In genomic region chr15:85692873-85693272, GRCh38 we compare ENCODE assay signal across 1 cellular context.
A peak's percentile ranks its signal among the peaks of the same experiment; 100 is the strongest.
TF ChIP-seq lines count a peak whose summit lies in the region.

No MANE protein-coding gene starts in this region.

TF ChIP-seq in GM12878, 131 proteins besides CTCF, POLR2A, EP300 and RAD21 (continues in another document):
- TF ChIP-seq, protein P1, sequence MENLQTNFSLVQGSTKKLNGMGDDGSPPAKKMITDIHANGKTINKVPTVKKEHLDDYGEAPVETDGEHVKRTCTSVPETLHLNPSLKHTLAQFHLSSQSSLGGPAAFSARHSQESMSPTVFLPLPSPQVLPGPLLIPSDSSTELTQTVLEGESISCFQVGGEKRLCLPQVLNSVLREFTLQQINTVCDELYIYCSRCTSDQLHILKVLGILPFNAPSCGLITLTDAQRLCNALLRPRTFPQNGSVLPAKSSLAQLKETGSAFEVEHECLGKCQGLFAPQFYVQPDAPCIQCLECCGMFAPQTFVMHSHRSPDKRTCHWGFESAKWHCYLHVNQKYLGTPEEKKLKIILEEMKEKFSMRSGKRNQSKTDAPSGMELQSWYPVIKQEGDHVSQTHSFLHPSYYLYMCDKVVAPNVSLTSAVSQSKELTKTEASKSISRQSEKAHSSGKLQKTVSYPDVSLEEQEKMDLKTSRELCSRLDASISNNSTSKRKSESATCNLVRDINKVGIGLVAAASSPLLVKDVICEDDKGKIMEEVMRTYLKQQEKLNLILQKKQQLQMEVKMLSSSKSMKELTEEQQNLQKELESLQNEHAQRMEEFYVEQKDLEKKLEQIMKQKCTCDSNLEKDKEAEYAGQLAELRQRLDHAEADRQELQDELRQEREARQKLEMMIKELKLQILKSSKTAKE (IDR thresholded peaks at IDR 0.05; ENCODE audit: low read depth, poor library complexity, severe bottlenecking), result peak; percentile 70
- no peak for TF ChIP-seq ZZZ3 (IDR thresholded peaks at IDR 0.05; ENCODE audit: control insufficient read depth, insufficient read length, low read depth)
- peak; percentile 40 to 62; a peak in 2 of 4 replicates for TF ChIP-seq BHLHE40 (IDR thresholded peaks at IDR 0.05; ENCODE audit: borderline replicate concordance in 1 of 2, low read depth in 2 of 2, low read length in 1 of 2)
- TF ChIP-seq POLR2AphosphoS5 (IDR thresholded peaks at IDR 0.05; ENCODE audit: low read length), result peak; percentile 97
- peak; percentile 19; the same call in 1 of the 2 replicates for TF ChIP-seq SMC3 (IDR thresholded peaks at IDR 0.05; ENCODE audit: borderline replicate concordance, low read length)
- TF ChIP-seq TCF7 (IDR thresholded peaks at IDR 0.05; ENCODE audit: borderline replicate concordance), result no peak
- TF ChIP-seq MEF2B (IDR thresholded peaks at IDR 0.05; ENCODE audit: partially characterized antibody, poor library complexity, severe bottlenecking), result peak; percentile 70
- TF ChIP-seq CBX3 (IDR thresholded peaks at IDR 0.05; ENCODE audit: borderline replicate concordance, low read depth), result no peak
- peak; percentile 26; the same call in 1 of the 2 replicates for TF ChIP-seq ZNF217 (IDR thresholded peaks at IDR 0.05)
- peak; percentile 52; the same call in 1 of the 2 replicates for TF ChIP-seq ZNF384 (IDR thresholded peaks at IDR 0.05; ENCODE audit: borderline replicate concordance, low read depth, low read length)
- no peak for TF ChIP-seq ZSCAN29 (IDR thresholded peaks at IDR 0.05)
- peak; percentile 73; the same call in 1 of the 2 replicates for TF ChIP-seq POLR2AphosphoS2 (IDR thresholded peaks at IDR 0.05; ENCODE audit: low read depth, low read length)
- TF ChIP-seq POU2F2 (IDR thresholded peaks at IDR 0.05; ENCODE audit: borderline replicate concordance, low read depth, low read length), result peak; percentile 46; the same call in 2 of the 3 replicates
- TF ChIP-seq RCOR1 (conservative IDR thresholded peaks at IDR 0.05; ENCODE audit: low read depth, low read length), result no peak
- TF ChIP-seq SIX5 (IDR thresholded peaks at IDR 0.05; ENCODE audit: low read depth, low read length, severe bottlenecking), result no peak
- no peak; the same call in 1 of the 2 replicates for TF ChIP-seq ATF7 (IDR thresholded peaks at IDR 0.05; ENCODE audit: low read depth)
- TF ChIP-seq IKZF2 (IDR thresholded peaks at IDR 0.05), result peak; percentile 79 to 83
- TF ChIP-seq TCF3 (IDR thresholded peaks at IDR 0.05; ENCODE audit: borderline replicate concordance, insufficient read depth, low read depth, low read length), result peak; percentile 84
- TF ChIP-seq IKZF1 (conservative IDR thresholded peaks at IDR 0.05), result peak; percentile 69
- TF ChIP-seq, protein P2, sequence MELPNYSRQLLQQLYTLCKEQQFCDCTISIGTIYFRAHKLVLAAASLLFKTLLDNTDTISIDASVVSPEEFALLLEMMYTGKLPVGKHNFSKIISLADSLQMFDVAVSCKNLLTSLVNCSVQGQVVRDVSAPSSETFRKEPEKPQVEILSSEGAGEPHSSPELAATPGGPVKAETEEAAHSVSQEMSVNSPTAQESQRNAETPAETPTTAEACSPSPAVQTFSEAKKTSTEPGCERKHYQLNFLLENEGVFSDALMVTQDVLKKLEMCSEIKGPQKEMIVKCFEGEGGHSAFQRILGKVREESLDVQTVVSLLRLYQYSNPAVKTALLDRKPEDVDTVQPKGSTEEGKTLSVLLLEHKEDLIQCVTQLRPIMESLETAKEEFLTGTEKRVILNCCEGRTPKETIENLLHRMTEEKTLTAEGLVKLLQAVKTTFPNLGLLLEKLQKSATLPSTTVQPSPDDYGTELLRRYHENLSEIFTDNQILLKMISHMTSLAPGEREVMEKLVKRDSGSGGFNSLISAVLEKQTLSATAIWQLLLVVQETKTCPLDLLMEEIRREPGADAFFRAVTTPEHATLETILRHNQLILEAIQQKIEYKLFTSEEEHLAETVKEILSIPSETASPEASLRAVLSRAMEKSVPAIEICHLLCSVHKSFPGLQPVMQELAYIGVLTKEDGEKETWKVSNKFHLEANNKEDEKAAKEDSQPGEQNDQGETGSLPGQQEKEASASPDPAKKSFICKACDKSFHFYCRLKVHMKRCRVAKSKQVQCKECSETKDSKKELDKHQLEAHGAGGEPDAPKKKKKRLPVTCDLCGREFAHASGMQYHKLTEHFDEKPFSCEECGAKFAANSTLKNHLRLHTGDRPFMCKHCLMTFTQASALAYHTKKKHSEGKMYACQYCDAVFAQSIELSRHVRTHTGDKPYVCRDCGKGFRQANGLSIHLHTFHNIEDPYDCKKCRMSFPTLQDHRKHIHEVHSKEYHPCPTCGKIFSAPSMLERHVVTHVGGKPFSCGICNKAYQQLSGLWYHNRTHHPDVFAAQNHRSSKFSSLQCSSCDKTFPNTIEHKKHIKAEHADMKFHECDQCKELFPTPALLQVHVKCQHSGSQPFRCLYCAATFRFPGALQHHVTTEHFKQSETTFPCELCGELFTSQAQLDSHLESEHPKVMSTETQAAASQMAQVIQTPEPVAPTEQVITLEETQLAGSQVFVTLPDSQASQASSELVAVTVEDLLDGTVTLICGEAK (IDR thresholded peaks at IDR 0.05; ENCODE audit: borderline replicate concordance), result no peak
- TF ChIP-seq PAX5 (IDR thresholded peaks at IDR 0.05; ENCODE audit: borderline replicate concordance, low read depth, low read length), result peak; percentile 100
- no peak for TF ChIP-seq ESRRA (IDR thresholded peaks at IDR 0.05; ENCODE audit: low read length)
- TF ChIP-seq DPF2 (IDR thresholded peaks at IDR 0.05), result peak; percentile 28; the same call in 1 of the 2 replicates
- peak; percentile 67; the same call in 1 of the 2 replicates for TF ChIP-seq NFIC (IDR thresholded peaks at IDR 0.05; ENCODE audit: low read depth, low read length)
- TF ChIP-seq BCL3 (IDR thresholded peaks at IDR 0.05; ENCODE audit: borderline replicate concordance, insufficient read depth, low read depth, low read length, poor library complexity, severe bottlenecking), result peak; percentile 29
- 0 out of 2 replicates have a peak, but pooled peaks have one; percentile 23 for TF ChIP-seq MEF2A (IDR thresholded peaks at IDR 0.05; ENCODE audit: insufficient read depth, low read depth, low read length)
- peak; percentile 80 for TF ChIP-seq MTA2 (IDR thresholded peaks at IDR 0.05; ENCODE audit: low read depth)
- peak; percentile 30; the same call in 1 of the 2 replicates for TF ChIP-seq SMARCA5 (IDR thresholded peaks at IDR 0.05)
- 0 out of 2 replicates have a peak, but pooled peaks have one; percentile 31 for TF ChIP-seq CHD2 (IDR thresholded peaks at IDR 0.05; ENCODE audit: borderline replicate concordance, low read depth, low read length)
- peak; percentile 53; the same call in 1 of the 2 replicates for TF ChIP-seq RELB (IDR thresholded peaks at IDR 0.05; ENCODE audit: low read depth)
- TF ChIP-seq, protein P3, sequence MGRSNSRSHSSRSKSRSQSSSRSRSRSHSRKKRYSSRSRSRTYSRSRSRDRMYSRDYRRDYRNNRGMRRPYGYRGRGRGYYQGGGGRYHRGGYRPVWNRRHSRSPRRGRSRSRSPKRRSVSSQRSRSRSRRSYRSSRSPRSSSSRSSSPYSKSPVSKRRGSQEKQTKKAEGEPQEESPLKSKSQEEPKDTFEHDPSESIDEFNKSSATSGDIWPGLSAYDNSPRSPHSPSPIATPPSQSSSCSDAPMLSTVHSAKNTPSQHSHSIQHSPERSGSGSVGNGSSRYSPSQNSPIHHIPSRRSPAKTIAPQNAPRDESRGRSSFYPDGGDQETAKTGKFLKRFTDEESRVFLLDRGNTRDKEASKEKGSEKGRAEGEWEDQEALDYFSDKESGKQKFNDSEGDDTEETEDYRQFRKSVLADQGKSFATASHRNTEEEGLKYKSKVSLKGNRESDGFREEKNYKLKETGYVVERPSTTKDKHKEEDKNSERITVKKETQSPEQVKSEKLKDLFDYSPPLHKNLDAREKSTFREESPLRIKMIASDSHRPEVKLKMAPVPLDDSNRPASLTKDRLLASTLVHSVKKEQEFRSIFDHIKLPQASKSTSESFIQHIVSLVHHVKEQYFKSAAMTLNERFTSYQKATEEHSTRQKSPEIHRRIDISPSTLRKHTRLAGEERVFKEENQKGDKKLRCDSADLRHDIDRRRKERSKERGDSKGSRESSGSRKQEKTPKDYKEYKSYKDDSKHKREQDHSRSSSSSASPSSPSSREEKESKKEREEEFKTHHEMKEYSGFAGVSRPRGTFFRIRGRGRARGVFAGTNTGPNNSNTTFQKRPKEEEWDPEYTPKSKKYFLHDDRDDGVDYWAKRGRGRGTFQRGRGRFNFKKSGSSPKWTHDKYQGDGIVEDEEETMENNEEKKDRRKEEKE (IDR thresholded peaks at IDR 0.05), result no peak
- no peak for TF ChIP-seq NFYA (IDR thresholded peaks at IDR 0.05; ENCODE audit: borderline replicate concordance, low read depth, low read length)
- no peak for TF ChIP-seq CBX5 (IDR thresholded peaks at IDR 0.05; ENCODE audit: low read depth)
- TF ChIP-seq NR2F1 (conservative IDR thresholded peaks at IDR 0.05), result peak; percentile 28; the same call in 1 of the 2 replicates
- no peak for TF ChIP-seq E4F1 (IDR thresholded peaks at IDR 0.05; ENCODE audit: borderline replicate concordance, partially characterized antibody)
- TF ChIP-seq TBL1XR1 (IDR thresholded peaks at IDR 0.05; ENCODE audit: low read depth, low read length), result 0 out of 2 replicates have a peak, but pooled peaks have one; percentile 52
- TF ChIP-seq NBN (IDR thresholded peaks at IDR 0.05), result 0 out of 2 replicates have a peak, but pooled peaks have one; percentile 55
- TF ChIP-seq ELK1 (IDR thresholded peaks at IDR 0.05; ENCODE audit: low read depth, low read length), result peak; percentile 49; the same call in 1 of the 2 replicates
- TF ChIP-seq RAD51 (IDR thresholded peaks at IDR 0.05), result peak; percentile 39; the same call in 1 of the 2 replicates
- no peak for TF ChIP-seq NRF1 (conservative IDR thresholded peaks at IDR 0.05; ENCODE audit: low read depth, low read length)
- no peak for TF ChIP-seq SPI1 (IDR thresholded peaks at IDR 0.05; ENCODE audit: borderline replicate concordance, insufficient read depth, low read depth, low read length)
- peak; percentile 62; the same call in 1 of the 2 replicates for TF ChIP-seq ATF2 (IDR thresholded peaks at IDR 0.05; ENCODE audit: low read length)
- TF ChIP-seq YY1 (IDR thresholded peaks at IDR 0.05; ENCODE audit: low read depth, low read length), result peak; percentile 29; the same call in 1 of the 2 replicates
